Comparison of ENCODE assay signal across 21 cellular contexts in the genomic region with DNA sequence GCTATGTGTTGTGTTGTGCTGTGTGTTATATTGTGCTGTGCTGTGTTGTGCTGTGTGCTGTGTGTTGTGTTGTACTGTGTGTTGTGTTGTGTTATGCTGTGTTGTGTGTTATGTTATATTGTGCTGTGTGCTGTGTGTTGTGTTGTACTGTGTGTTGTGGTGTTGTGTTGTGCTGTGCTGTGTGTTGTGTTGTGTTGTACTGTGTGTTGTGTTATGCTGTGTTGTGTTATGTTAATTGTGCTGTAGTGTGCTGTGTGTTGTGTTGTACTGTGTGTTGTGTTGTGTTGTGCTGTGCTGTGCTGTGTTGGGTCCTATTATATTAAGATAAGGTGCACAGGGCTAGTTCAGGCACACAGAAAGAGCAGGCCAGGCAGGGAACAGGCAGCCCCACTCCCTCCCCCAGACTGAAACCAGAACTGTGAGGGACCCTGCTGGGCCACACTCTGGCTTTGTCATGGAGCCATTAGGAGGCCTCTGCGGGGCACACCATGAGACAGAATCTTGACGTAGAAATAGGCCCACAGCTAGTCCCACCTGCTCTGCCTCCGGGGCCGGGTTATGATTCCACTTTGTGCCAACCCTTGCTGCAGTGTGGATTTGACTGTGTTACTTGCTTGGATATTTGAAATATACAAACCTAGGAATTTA.
DNase-seq lines count a peak whose midpoint lies in the region; FAIRE-seq and TF ChIP-seq lines count a peak whose summit lies in the region.
"Had no signal": no experiment of that assay in that cellular context is flagged by ENCODE, and none has a peak within 500 bp of the region (broad histone marks: within the 10 kb centered on the region; RNA-seq: fewer than 3 reads in every experiment).

No MANE protein-coding gene starts in this region.

- POLR2A ChIA-PET in HEK293T (lab: Yijun Ruan, JAX), result interaction anchor here (0.6 kb wide), 1 partner anchor 19 kb away, joined by 3 read pairs; no protein-coding TSS in a partner anchor

- CTCF ChIA-PET in HEK293T (lab: Yijun Ruan, JAX), result no interaction called here

- FAIRE-seq in urothelium cell line (lab: Jason Lieb, UNC), result peak; percentile 100
- FAIRE-seq: A204.1, G401.6, RCC 7860 had no signal

- DNase-seq in NCI-H2107 treated with DMSO at 0.1 percent for 48 hours (lab: John Stamatoyannopoulos, UW; ENCODE audit: unreplicated experiment), result peak; percentile 71
- no peak for DNase-seq in NCI-H2107 (lab: John Stamatoyannopoulos, UW)
- DNase-seq in NCI-H146 (lab: John Stamatoyannopoulos, UW), result peak; percentile 93
- DNase-seq in ecto neural progenitor cell (ENCODE audit: low spot score), result peak; percentile 42
- DNase-seq in urothelium cell line (ENCODE audit: low spot score), result no peak
- no peak for DNase-seq in inferior parietal cortex (ENCODE audit: extremely low spot score)
- DNase-seq in HEK293T (ENCODE audit: extremely low spot score), result no peak
- no peak for DNase-seq in SIG-M5 treated with dmso at 0.1 percent for 504 hours (lab: John Stamatoyannopoulos, UW; ENCODE audit: unreplicated experiment)
- DNase-seq: activated CD4-positive, alpha-beta T cell treated with anti-CD3 and anti-CD28 coated beads for 1 hour; activated effector memory CD4-positive, alpha-beta T cell treated with anti-CD3 and anti-CD28 coated beads, Interleukin-2, amount 50 U/mL, for 16 hours; CD8-positive, alpha-beta T cell; dorsolateral prefrontal cortex; glutamatergic neuron; GM23248; left colon; NCI-H1694; SJCRH30; transverse colon had no signal

TF ChIP-seq in HEK293T, 16 proteins besides CTCF, POLR2A, EP300 and RAD21:
- no peak for TF ChIP-seq ARNT (IDR thresholded peaks at IDR 0.05)
- no peak for TF ChIP-seq SP1 (IDR thresholded peaks at IDR 0.05)
- TF ChIP-seq ELF4 (IDR thresholded peaks at IDR 0.05), result no peak
- no peak for TF ChIP-seq CTBP1 (IDR thresholded peaks at IDR 0.05; ENCODE audit: borderline replicate concordance)
- no peak for TF ChIP-seq LEF1 (IDR thresholded peaks at IDR 0.05; ENCODE audit: borderline replicate concordance)
- no peak for TF ChIP-seq FOXK2 (IDR thresholded peaks at IDR 0.05)
- TF ChIP-seq L3MBTL2 (conservative IDR thresholded peaks at IDR 0.05), result no peak
- TF ChIP-seq NFRKB (IDR thresholded peaks at IDR 0.05), result no peak
- no peak for TF ChIP-seq FOXA1 (IDR thresholded peaks at IDR 0.05)
- TF ChIP-seq ZNF384 (IDR thresholded peaks at IDR 0.05), result no peak
- no peak for TF ChIP-seq FOXM1 (IDR thresholded peaks at IDR 0.05; ENCODE audit: borderline replicate concordance)
- no peak for TF ChIP-seq TARDBP (IDR thresholded peaks at IDR 0.05)
- TF ChIP-seq, protein P1, sequence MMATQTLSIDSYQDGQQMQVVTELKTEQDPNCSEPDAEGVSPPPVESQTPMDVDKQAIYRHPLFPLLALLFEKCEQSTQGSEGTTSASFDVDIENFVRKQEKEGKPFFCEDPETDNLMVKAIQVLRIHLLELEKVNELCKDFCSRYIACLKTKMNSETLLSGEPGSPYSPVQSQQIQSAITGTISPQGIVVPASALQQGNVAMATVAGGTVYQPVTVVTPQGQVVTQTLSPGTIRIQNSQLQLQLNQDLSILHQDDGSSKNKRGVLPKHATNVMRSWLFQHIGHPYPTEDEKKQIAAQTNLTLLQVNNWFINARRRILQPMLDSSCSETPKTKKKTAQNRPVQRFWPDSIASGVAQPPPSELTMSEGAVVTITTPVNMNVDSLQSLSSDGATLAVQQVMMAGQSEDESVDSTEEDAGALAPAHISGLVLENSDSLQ (IDR thresholded peaks at IDR 0.05), result no peak

Comparison
In these comparisons a context has a peak if more than half of its experiments do, and no peak if none do; other contexts are left out.
1. DNase-seq: peak in NCI-H2107 treated with DMSO at 0.1 percent for 48 hours (single experiment), NCI-H146 (single experiment) and ecto neural progenitor cell (single experiment); none in NCI-H2107 (single experiment), urothelium cell line (single experiment), inferior parietal cortex (single experiment), HEK293T (single experiment) and SIG-M5 treated with dmso at 0.1 percent for 504 hours (single experiment).